Comparison of ENCODE assay signal across 1 cellular context in the genomic region with DNA sequence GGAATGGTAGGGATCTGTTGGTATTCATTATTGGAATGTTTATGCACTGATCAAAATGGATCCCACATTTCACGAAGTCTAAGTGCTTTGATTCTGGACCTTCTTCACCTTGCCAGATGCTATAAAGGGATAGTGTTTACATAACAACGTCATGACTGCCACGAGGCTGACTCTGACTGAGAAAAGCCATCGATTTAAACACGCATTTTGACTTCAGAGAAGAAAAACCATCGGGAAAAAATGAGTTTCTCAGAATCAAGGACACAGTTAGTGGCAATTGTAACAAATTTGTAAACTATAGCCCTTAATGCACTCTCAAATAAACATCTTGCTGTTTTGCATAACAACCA.
TF ChIP-seq lines count a peak whose summit lies in the region.

No MANE protein-coding gene starts in this region.

TF ChIP-seq in IMR-90, 13 proteins besides CTCF, POLR2A, EP300 and RAD21 (continued from another document):
- TF ChIP-seq RCOR1 (IDR thresholded peaks at IDR 0.05; ENCODE audit: insufficient replicate concordance, low read length) = no peak
- TF ChIP-seq, protein P1, sequence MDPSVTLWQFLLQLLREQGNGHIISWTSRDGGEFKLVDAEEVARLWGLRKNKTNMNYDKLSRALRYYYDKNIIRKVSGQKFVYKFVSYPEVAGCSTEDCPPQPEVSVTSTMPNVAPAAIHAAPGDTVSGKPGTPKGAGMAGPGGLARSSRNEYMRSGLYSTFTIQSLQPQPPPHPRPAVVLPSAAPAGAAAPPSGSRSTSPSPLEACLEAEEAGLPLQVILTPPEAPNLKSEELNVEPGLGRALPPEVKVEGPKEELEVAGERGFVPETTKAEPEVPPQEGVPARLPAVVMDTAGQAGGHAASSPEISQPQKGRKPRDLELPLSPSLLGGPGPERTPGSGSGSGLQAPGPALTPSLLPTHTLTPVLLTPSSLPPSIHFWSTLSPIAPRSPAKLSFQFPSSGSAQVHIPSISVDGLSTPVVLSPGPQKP (IDR thresholded peaks at IDR 0.05; ENCODE audit: borderline replicate concordance, low read depth, low read length) = no peak
TF ChIP-seq in IMR-90: peak in this region for 0.
